Comparison of ENCODE assay signal across 15 cellular contexts in genomic region chr1:13619909-13620308, GRCh38. TPM values are rescaled to one million over a fixed set of nuclear protein-coding genes. Genes with fewer than 3 reads are reported as not detected.
DNase-seq lines count a peak whose midpoint lies in the region; ATAC-seq and TF ChIP-seq lines count a peak whose summit lies in the region.
"Had no signal": no experiment of that assay in that cellular context is flagged by ENCODE, and none has a peak within 500 bp of the region (broad histone marks: within the 10 kb centered on the region; RNA-seq: fewer than 3 reads in every experiment).

No MANE protein-coding gene starts in this region.

- no peaks in the 10 kb centered on the region for H3K27me3 Mint-ChIP-seq in type B pancreatic cell

- intact Hi-C loops in lower lobe of right lung (cut with DNase I): no loop called here

- H3K4me1 ChIP-seq in lower lobe of right lung (no peaks in the 10 kb centered on the region), Karpas-422 (ENCODE audit: low read length) (no peaks in the 10 kb centered on the region)

- no peak overlapping the region for H3K4me3 Mint-ChIP-seq in type B pancreatic cell

- ATAC-seq in lower lobe of right lung (peak; percentile 70), GM21723 (IDR thresholded peaks at IDR 0.05; ENCODE audit: unreplicated experiment) (no peak)
- no peak for ATAC-seq in stimulated activated naive CD8-positive, alpha-beta T cell treated with anti-CD3 and anti-CD28 coated beads, Interleukin-15, Interleukin-2, amounts not matched to agents 100 U/mL and 50 U/mL, for 24 hours

- no peaks in the 10 kb centered on the region for H3K4me1 Mint-ChIP-seq in type B pancreatic cell (ENCODE audit: unreplicated experiment)

- no peaks in the 10 kb centered on the region for H3K9me2 ChIP-seq in Karpas-422 (replicated peaks; ENCODE audit: insufficient read depth, low read length)

- no peaks in the 10 kb centered on the region for H3K36me3 Mint-ChIP-seq in type B pancreatic cell

- no peaks in the 10 kb centered on the region for H3K36me3 ChIP-seq in lower lobe of right lung
- no peaks in the 10 kb centered on the region for H3K36me3 ChIP-seq in Karpas-422 (ENCODE audit: insufficient read depth, low read length)

- H3K27me3 ChIP-seq in lower lobe of right lung (ENCODE audit: low read depth) (no peaks in the 10 kb centered on the region), Karpas-422 (ENCODE audit: low read length) (no peaks in the 10 kb centered on the region)

- no peak overlapping the region for H3K4me2 ChIP-seq in Karpas-422 (ENCODE audit: low read depth, low read length, poor library complexity, severe bottlenecking)

- H3K4me3 ChIP-seq in epithelial cell of esophagus (ENCODE audit: low read length) (no peak overlapping the region), lower lobe of right lung (no peak overlapping the region), Karpas-422 (ENCODE audit: low read length) (no peak overlapping the region)

- DNase-seq in HCEC 1CT (peak; percentile 61), epithelial cell of esophagus (ENCODE audit: low read depth) (peak; percentile 41), lower lobe of right lung (no peak), superior temporal gyrus (ENCODE audit: extremely low spot score) (peak; percentile 27), Karpas-422 (no peak), type B pancreatic cell (ENCODE audit: extremely low spot score, unreplicated experiment) (no peak)
- no peak for DNase-seq in stimulated activated naive CD8-positive, alpha-beta T cell treated with anti-CD3 and anti-CD28 coated beads, Interleukin-15, Interleukin-2, amounts not matched to agents 100 U/mL and 50 U/mL, for 24 hours
- DNase-seq: activated effector memory CD4-positive, alpha-beta T cell treated with anti-CD3 and anti-CD28 coated beads, Interleukin-2, amount 50 U/mL, for 16 hours; aorta; NCI-H1048; NCI-H2107; NCI-H774; stimulated activated CD4-positive, alpha-beta T cell treated with anti-CD3 and anti-CD28 coated beads, Interleukin-4, amount 100 ng/mL, for 4 hours had no signal

- H3K79me2 ChIP-seq in Karpas-422 (ENCODE audit: low read length): no peaks in the 10 kb centered on the region

- TF ChIP-seq CTCF in epithelial cell of esophagus (IDR thresholded peaks at IDR 0.05; ENCODE audit: insufficient read depth, low read depth, low read length, missing control alignments) (no peak), lower lobe of right lung (IDR thresholded peaks at IDR 0.05) (no peak), type B pancreatic cell (conservative IDR thresholded peaks at IDR 0.05) (no peak)

- peaks cover 4% of the 10 kb centered on the region for H3K9me3 Mint-ChIP-seq in type B pancreatic cell

- no peaks in the 10 kb centered on the region for H4K20me1 ChIP-seq in Karpas-422 (ENCODE audit: insufficient read depth, low read depth, low read length)

- no peak overlapping the region for H3K27ac Mint-ChIP-seq in type B pancreatic cell

- no peak overlapping the region for H2AFZ ChIP-seq in Karpas-422 (ENCODE audit: low read length)

- no peaks in the 10 kb centered on the region for H3K9me3 ChIP-seq in lower lobe of right lung
- no peaks in the 10 kb centered on the region for H3K9me3 ChIP-seq in Karpas-422 (ENCODE audit: low read length)

- H3K9ac ChIP-seq in Karpas-422 (ENCODE audit: low read length): no peak overlapping the region

- H3K27ac ChIP-seq in lower lobe of right lung (peak overlapping the region; percentile 53), Karpas-422 (ENCODE audit: low read length) (no peak overlapping the region)

RNA-seq across cellular contexts. Expression of gene PDPN, which starts 36.3 kb away (rescaled TPM):
- total RNA-seq in lower lobe of right lung: 33.3 TPM
- not detected in 2 replicates for total RNA-seq in Karpas-422 (2014; rRNA removed; shearing (Covaris generic); ENCODE audit: low replicate concordance)
- 4.8 and 24.2 TPM in 2 replicates for total RNA-seq in type B pancreatic cell (ENCODE audit: low replicate concordance)
- total RNA-seq: activated CD8-positive, alpha-beta memory T cell treated with anti-CD3 and anti-CD28 coated beads for 36 hours had no signal

Comparison
In these comparisons a context has a peak if more than half of its experiments do, and no peak if none do; other contexts are left out.
1. DNase-seq: peak in HCEC 1CT (single experiment), epithelial cell of esophagus (single experiment) and superior temporal gyrus (single experiment); none in lower lobe of right lung (single experiment), stimulated activated naive CD8-positive, alpha-beta T cell treated with anti-CD3 and anti-CD28 coated beads, Interleukin-15, Interleukin-2, amounts not matched to agents 100 U/mL and 50 U/mL, for 24 hours (single experiment), Karpas-422 (single experiment) and type B pancreatic cell (single experiment).
2. ATAC-seq: peak in lower lobe of right lung (2 of 2); none in stimulated activated naive CD8-positive, alpha-beta T cell treated with anti-CD3 and anti-CD28 coated beads, Interleukin-15, Interleukin-2, amounts not matched to agents 100 U/mL and 50 U/mL, for 24 hours (single experiment) and GM21723 (single experiment).